22 cellular contexts compared by ENCODE assay signal in the genomic region with DNA sequence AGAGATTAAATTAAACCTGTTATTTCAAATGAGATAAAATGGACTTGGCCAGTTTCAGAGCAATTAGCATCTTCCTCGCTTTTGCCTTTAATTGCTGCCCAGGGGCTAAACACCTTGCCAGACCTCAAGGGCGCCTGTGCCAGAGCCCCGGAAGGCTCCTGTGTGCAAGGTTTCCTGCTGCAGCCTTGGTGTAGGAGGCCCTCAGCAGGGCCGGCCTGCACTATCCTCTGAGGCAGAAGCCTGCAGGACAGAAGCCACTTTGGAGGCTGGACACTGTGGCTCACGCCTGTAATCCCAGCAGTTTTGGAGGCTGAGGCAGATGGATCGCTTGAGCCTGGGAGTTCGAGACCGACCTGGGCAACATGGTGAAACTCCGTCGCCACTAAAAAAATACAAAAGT.
"Had no signal": no experiment of that assay in that cellular context is flagged by ENCODE, and none has a peak within 500 bp of the region (broad histone marks: within the 10 kb centered on the region; RNA-seq: fewer than 3 reads in every experiment).

No MANE protein-coding gene starts in this region.

- H3K4me3 ChIP-seq: coronary artery, gastrocnemius medialis, heart left ventricle, pancreas, transverse colon, uterus had no signal

- H3K27me3 Mint-ChIP-seq: activated CD8-positive, alpha-beta T cell treated with anti-CD3 and anti-CD28 coated beads for 36 hours; activated T-helper 17 cell treated with anti-CD3 and anti-CD28 coated beads, Interleukin-2, amount 50 U/mL, for 72 hours; central memory CD8-positive, alpha-beta T cell; naive thymus-derived CD8-positive, alpha-beta T cell had no signal

- H3K27me3 ChIP-seq: brain microvascular endothelial cell, gastrocnemius medialis, heart left ventricle, pancreas, transverse colon, uterus had no signal

- H3K4me3 Mint-ChIP-seq: activated CD8-positive, alpha-beta T cell treated with anti-CD3 and anti-CD28 coated beads for 36 hours; activated T-helper 17 cell treated with anti-CD3 and anti-CD28 coated beads, Interleukin-2, amount 50 U/mL, for 72 hours; central memory CD8-positive, alpha-beta T cell; naive thymus-derived CD8-positive, alpha-beta T cell had no signal

- H3K9me3 ChIP-seq: gastrocnemius medialis, heart left ventricle, pancreas, transverse colon, uterus had no signal

- H3K4me1 Mint-ChIP-seq: activated T-helper 17 cell treated with anti-CD3 and anti-CD28 coated beads, Interleukin-2, amount 50 U/mL, for 72 hours; central memory CD8-positive, alpha-beta T cell; naive thymus-derived CD8-positive, alpha-beta T cell had no signal

- ATAC-seq: activated CD8-positive, alpha-beta T cell treated with anti-CD3 and anti-CD28 coated beads for 36 hours; activated T-helper 17 cell treated with anti-CD3 and anti-CD28 coated beads, Interleukin-2, amount 50 U/mL, for 72 hours; gastrocnemius medialis; heart left ventricle; naive thymus-derived CD8-positive, alpha-beta T cell; pancreas had no signal

- H3K36me3 ChIP-seq: brain microvascular endothelial cell, gastrocnemius medialis, heart left ventricle, pancreas, transverse colon, uterus had no signal

- H3K27ac ChIP-seq: brain microvascular endothelial cell, pancreas, uterus had no signal

- H3K27ac Mint-ChIP-seq: activated CD8-positive, alpha-beta T cell treated with anti-CD3 and anti-CD28 coated beads for 36 hours; activated T-helper 17 cell treated with anti-CD3 and anti-CD28 coated beads, Interleukin-2, amount 50 U/mL, for 72 hours; naive thymus-derived CD8-positive, alpha-beta T cell had no signal

- DNase-seq: activated CD4-positive, alpha-beta T cell treated with anti-CD3 and anti-CD28 coated beads for 48 hours; activated CD4-positive, CD25-positive, alpha-beta regulatory T cell; activated CD8-positive, alpha-beta T cell treated with anti-CD3 and anti-CD28 coated beads for 36 hours; activated naive CD4-positive, alpha-beta T cell treated with Interleukin-2 at 50 U/mL for 16 hours; activated T-cell treated with anti-CD3 and anti-CD28 coated beads, Interleukin-2, amount 50 U/mL, for 1 hour; brain microvascular endothelial cell; gastrocnemius medialis; heart left ventricle; mesendoderm; naive thymus-derived CD8-positive, alpha-beta T cell; pancreas; stimulated activated CD4-positive, alpha-beta T cell treated with anti-CD3 and anti-CD28 coated beads, Interleukin-12 subunit alpha, Interleukin-12 subunit beta, amount 100 ng/mL, for 4 hours; stimulated activated CD4-positive, alpha-beta T cell treated with anti-CD3 and anti-CD28 coated beads, Interleukin-1b, Interleukin-23, amount 100 ng/mL, for 48 hours; stimulated activated CD8-positive, alpha-beta memory T cell treated with anti-CD3 and anti-CD28 coated beads, Interleukin-4, amount 100 ng/mL, for 48 hours; stimulated activated naive CD4-positive, alpha-beta T cell; T-helper 1 cell; T-helper 9 cell; transverse colon; uterus had no signal

- H3K36me3 Mint-ChIP-seq: naive thymus-derived CD8-positive, alpha-beta T cell had no signal

- H3K4me1 ChIP-seq: pancreas had no signal

- H3K9me3 Mint-ChIP-seq: activated CD8-positive, alpha-beta T cell treated with anti-CD3 and anti-CD28 coated beads for 36 hours; activated T-helper 17 cell treated with anti-CD3 and anti-CD28 coated beads, Interleukin-2, amount 50 U/mL, for 72 hours; central memory CD8-positive, alpha-beta T cell had no signal
